ENCODE assay signal across 7 cellular contexts in the genomic region with DNA sequence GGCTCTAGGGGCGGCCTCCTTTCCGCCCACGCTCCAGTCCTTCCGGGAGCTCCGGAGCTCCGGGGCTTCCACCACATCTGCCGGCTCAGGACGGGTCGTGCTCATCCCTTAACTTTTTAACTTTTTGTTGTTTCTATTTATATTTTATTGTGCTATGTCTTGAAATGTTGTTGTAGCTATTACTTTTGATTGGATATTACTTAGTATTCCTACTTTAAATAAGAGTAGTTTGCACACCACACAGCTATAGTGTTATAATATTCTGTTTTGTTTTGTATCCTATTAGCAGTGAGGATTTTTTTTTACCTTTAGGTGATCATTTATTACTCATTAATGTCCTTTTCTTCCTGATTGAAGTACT.
A peak's percentile ranks its signal among the peaks of the same experiment; 100 is the strongest.
DNase-seq lines count a peak whose midpoint lies in the region; ATAC-seq, FAIRE-seq and TF ChIP-seq lines count a peak whose summit lies in the region.
"Not testable (repeated sequence)": the region's sequence is repeated elsewhere in the genome, so short reads cannot be mapped to it uniquely, and the experiment has no call there.

No MANE protein-coding gene starts in this region.

- peaks cover 31% of the 10 kb centered on the region for H3K4me1 Mint-ChIP-seq in activated CD8-positive, alpha-beta T cell treated with anti-CD3 and anti-CD28 coated beads for 36 hours (ENCODE audit: low read depth)
- peaks cover 25% of the 10 kb centered on the region for H3K4me1 Mint-ChIP-seq in mesothelial cell of epicardium

- CTCF ChIA-PET in activated CD8-positive, alpha-beta T cell treated with anti-CD3 and anti-CD28 coated beads for 36 hours (lab: Charles Lee) = not testable (repeated sequence)

- FAIRE-seq in bronchial epithelial cell (lab: Jason Lieb, UNC) = not testable (repeated sequence)

- H3K9me2 ChIP-seq in MM.1S (replicated peaks; ENCODE audit: insufficient read depth, low read length) = not testable (repeated sequence)

- TF ChIP-seq CTCF in MM.1S (IDR thresholded peaks at IDR 0.05; ENCODE audit: low read length); activated CD8-positive, alpha-beta T cell treated with anti-CD3 and anti-CD28 coated beads for 36 hours (IDR thresholded peaks at IDR 0.05); bronchial epithelial cell (IDR thresholded peaks at IDR 0.05; ENCODE audit: insufficient read depth, low read length, severe bottlenecking); foreskin keratinocyte (conservative IDR thresholded peaks at IDR 0.05); mesothelial cell of epicardium (IDR thresholded peaks at IDR 0.05; ENCODE audit: unreplicated experiment): not testable (repeated sequence)

- peak overlapping the region; percentile 66; the same call in 1 of the 2 replicates for H3K9ac ChIP-seq in MM.1S (ENCODE audit: low read length)

- peaks cover 10% of the 10 kb centered on the region for H3K36me3 Mint-ChIP-seq in activated CD8-positive, alpha-beta T cell treated with anti-CD3 and anti-CD28 coated beads for 36 hours (ENCODE audit: low read depth)
- not testable (repeated sequence) for H3K36me3 Mint-ChIP-seq in mesothelial cell of epicardium

- peaks cover 48% of the 10 kb centered on the region for H3K27me3 Mint-ChIP-seq in activated CD8-positive, alpha-beta T cell treated with anti-CD3 and anti-CD28 coated beads for 36 hours
- peaks cover 75% of the 10 kb centered on the region for H3K27me3 Mint-ChIP-seq in mesothelial cell of epicardium (ENCODE audit: low read depth)

- not testable (repeated sequence) for H3K36me3 ChIP-seq in MM.1S (replicated peaks; ENCODE audit: insufficient read depth, low read length); bronchial epithelial cell (ENCODE audit: control insufficient read depth, insufficient read depth, low read length)

- intact Hi-C loops in activated CD8-positive, alpha-beta T cell treated with anti-CD3 and anti-CD28 coated beads for 36 hours (cut with micrococcal nuclease) = not testable (repeated sequence)

- H3K9me3 ChIP-seq in MM.1S (replicated peaks; ENCODE audit: insufficient read depth, low read length) = not testable (repeated sequence)

- peaks cover 27% of the 10 kb centered on the region; the same call in 1 of the 2 replicates for H3K27me3 ChIP-seq in MM.1S (replicated peaks; ENCODE audit: insufficient read depth, low read length)
- not testable (repeated sequence) for H3K27me3 ChIP-seq in bronchial epithelial cell (ENCODE audit: control insufficient read depth, insufficient read depth, low read length)
- H3K27me3 ChIP-seq in foreskin keratinocyte = peaks cover 18% of the 10 kb centered on the region

- H3K4me3 ChIP-seq in MM.1S (ENCODE audit: low read length) (peak overlapping the region; percentile 64), bronchial epithelial cell (ENCODE audit: low read depth, low read length) (peak overlapping the region; percentile 82), skeletal muscle cell (ENCODE audit: low read depth, low read length) (peak overlapping the region; percentile 56)

- not testable (repeated sequence) for H4K20me1 ChIP-seq in MM.1S (ENCODE audit: insufficient read depth, low read length)

- H2AFZ ChIP-seq in MM.1S (ENCODE audit: low read length) = peak overlapping the region; percentile 84

- not testable (repeated sequence) for H3K9me3 Mint-ChIP-seq in activated CD8-positive, alpha-beta T cell treated with anti-CD3 and anti-CD28 coated beads for 36 hours; mesothelial cell of epicardium

- peak overlapping the region; percentile 83 for H3K4me3 Mint-ChIP-seq in activated CD8-positive, alpha-beta T cell treated with anti-CD3 and anti-CD28 coated beads for 36 hours
- peak overlapping the region; percentile 56 for H3K4me3 Mint-ChIP-seq in mesothelial cell of epicardium

- peak overlapping the region; percentile 58; the same call in 1 of the 2 replicates for H3K4me2 ChIP-seq in MM.1S (ENCODE audit: low read depth, low read length)

- peak; percentile 4 for ATAC-seq in GM18873 (IDR thresholded peaks at IDR 0.05; ENCODE audit: low FRiP score, unreplicated experiment)
- not testable (repeated sequence) for ATAC-seq in activated CD8-positive, alpha-beta T cell treated with anti-CD3 and anti-CD28 coated beads for 36 hours; foreskin keratinocyte

- not testable (repeated sequence) for H3K4me1 ChIP-seq in MM.1S (ENCODE audit: low read length); foreskin keratinocyte

- not testable (repeated sequence) for H3K27ac ChIP-seq in MM.1S (ENCODE audit: low read length)
- peak overlapping the region; percentile 66 for H3K27ac ChIP-seq in foreskin keratinocyte

- H3K79me2 ChIP-seq in MM.1S (ENCODE audit: low read length) = not testable (repeated sequence)

- not testable (repeated sequence) for DNase-seq in MM.1S; activated CD8-positive, alpha-beta T cell treated with anti-CD3 and anti-CD28 coated beads for 36 hours; bronchial epithelial cell (ENCODE audit: low read depth); foreskin keratinocyte; mesothelial cell of epicardium (ENCODE audit: low spot score in 2 of 2, unreplicated experiment in 2 of 2); skeletal muscle cell (ENCODE audit: low read depth)

- not testable (repeated sequence) for H3K27ac Mint-ChIP-seq in activated CD8-positive, alpha-beta T cell treated with anti-CD3 and anti-CD28 coated beads for 36 hours; mesothelial cell of epicardium

- POLR2A ChIA-PET in activated CD8-positive, alpha-beta T cell treated with anti-CD3 and anti-CD28 coated beads for 36 hours (lab: Charles Lee) = interaction anchor here (1.2 kb wide), 1 partner anchor 1014 kb away, joined by 3 read pairs; no protein-coding TSS in a partner anchor

- H3F3A ChIP-seq in MM.1S (ENCODE audit: insufficient read depth, low read length) = not testable (repeated sequence)
